ENCODE assay signal across 9 cellular contexts in genomic region chr6:49556429-49556837, GRCh38. TPM values are rescaled to one million over a fixed set of nuclear protein-coding genes. Genes with fewer than 3 reads are reported as not detected.
DNase-seq lines count a peak whose midpoint lies in the region; ATAC-seq, FAIRE-seq and TF ChIP-seq lines count a peak whose summit lies in the region.
"Had no signal": no experiment of that assay in that cellular context is flagged by ENCODE, and none has a peak within 500 bp of the region (broad histone marks: within the 10 kb centered on the region; RNA-seq: fewer than 3 reads in every experiment).

No MANE protein-coding gene starts in this region.

- H3K4me2 ChIP-seq in keratinocyte (ENCODE audit: control insufficient read depth, extremely low read depth, insufficient read depth, low read depth, low read length): peak overlapping the region; percentile 76

- no peak overlapping the region for H3K4me3 Mint-ChIP-seq in immature natural killer cell
- H3K4me3 Mint-ChIP-seq: stimulated activated naive B cell treated with anti-CD40 and anti-IgM and Interleukin-4, amounts not matched to agents 10 μg/mL and 1 μg/mL and 100 μg/mL, for 72 hours had no signal

- no peak overlapping the region for H2AFZ ChIP-seq in keratinocyte (ENCODE audit: control insufficient read depth, low read length)

- H3K27ac ChIP-seq in keratinocyte (ENCODE audit: control insufficient read depth, insufficient read depth, low read length): peak overlapping the region; percentile 92

- no peak for TF ChIP-seq CTCF in keratinocyte (optimal IDR thresholded peaks at IDR 0.05 in 1 of 3, IDR thresholded peaks at IDR 0.05 in 1 of 3, conservative IDR thresholded peaks at IDR 0.05 in 1 of 3; ENCODE audit: extremely low read depth in 1 of 3, insufficient read depth in 2 of 3, low read length in 3 of 3)

- peak; percentile 98 for FAIRE-seq in keratinocyte (lab: Jason Lieb, UNC)

- no peaks in the 10 kb centered on the region for H3K9me3 ChIP-seq in keratinocyte (ENCODE audit: control insufficient read depth, low read depth, low read length)

- H3K79me2 ChIP-seq in keratinocyte (ENCODE audit: control insufficient read depth, insufficient read depth, low read length): peaks cover 34% of the 10 kb centered on the region

- no peak overlapping the region for H3K27ac Mint-ChIP-seq in immature natural killer cell
- H3K27ac Mint-ChIP-seq: stimulated activated naive B cell treated with anti-CD40 and anti-IgM and Interleukin-4, amounts not matched to agents 10 μg/mL and 1 μg/mL and 100 μg/mL, for 72 hours had no signal

- no peaks in the 10 kb centered on the region for H3K36me3 Mint-ChIP-seq in immature natural killer cell
- H3K36me3 Mint-ChIP-seq: stimulated activated naive B cell treated with anti-CD40 and anti-IgM and Interleukin-4, amounts not matched to agents 10 μg/mL and 1 μg/mL and 100 μg/mL, for 72 hours had no signal

- peaks cover 32% of the 10 kb centered on the region for H3K4me1 ChIP-seq in keratinocyte (ENCODE audit: control insufficient read depth, extremely low read depth, insufficient read depth, low read length)

- H3K9me3 Mint-ChIP-seq in immature natural killer cell: no peaks in the 10 kb centered on the region
- H3K9me3 Mint-ChIP-seq: stimulated activated naive B cell treated with anti-CD40 and anti-IgM and Interleukin-4, amounts not matched to agents 10 μg/mL and 1 μg/mL and 100 μg/mL, for 72 hours had no signal

- peak overlapping the region in 2 of 3 experiments; percentile 34 to 38 for H3K4me3 ChIP-seq in keratinocyte (ENCODE audit: control insufficient read depth in 2 of 3, extremely low read depth in 1 of 3, insufficient read depth in 2 of 3, low read depth in 1 of 3, low read length in 3 of 3)

- peaks cover 0 to 16% of the 10 kb centered on the region in 2 experiments for H3K36me3 ChIP-seq in keratinocyte (ENCODE audit: control insufficient read depth in 2 of 2, extremely low read depth in 1 of 2, insufficient read depth in 2 of 2, low read length in 2 of 2)

- H3K27me3 Mint-ChIP-seq in immature natural killer cell (ENCODE audit: low read depth in 3 of 3): peaks cover 6 to 10% (median 6%) of the 10 kb centered on the region in 3 donors

- DNase-seq in COLO668 (lab: John Stamatoyannopoulos, UW; ENCODE audit: unreplicated experiment) (peak; percentile 41), HT1080 (ENCODE audit: low read depth) (peak; percentile 90), RKO (ENCODE audit: low spot score) (peak; percentile 96), keratinocyte (ENCODE audit: low read depth, low spot score) (peak; percentile 71), OCI-M2 (lab: John Stamatoyannopoulos, UW; ENCODE audit: unreplicated experiment) (no peak), retina (no peak), immature natural killer cell (no peak)
- DNase-seq: stimulated activated naive B cell treated with anti-CD40 and anti-IgM and Interleukin-4, amounts not matched to agents 10 μg/mL and 1 μg/mL and 100 μg/mL, for 72 hours had no signal

- no peak for ATAC-seq in GM19328 (IDR thresholded peaks at IDR 0.05; ENCODE audit: unreplicated experiment)
- ATAC-seq: stimulated activated naive B cell treated with anti-CD40 and anti-IgM and Interleukin-4, amounts not matched to agents 10 μg/mL and 1 μg/mL and 100 μg/mL, for 72 hours had no signal

- H3K4me1 Mint-ChIP-seq in immature natural killer cell: peaks cover 5 to 12% of the 10 kb centered on the region in 2 donors

- dilution Hi-C loops in keratinocyte (cut with MboI; ENCODE audit: extremely low pct_ligation_motif_present, low sequenced_read_pairs): no loop called here

- H4K20me1 ChIP-seq in keratinocyte (ENCODE audit: control insufficient read depth, extremely low read depth, insufficient read depth, low read length): no peaks in the 10 kb centered on the region

- no peaks in the 10 kb centered on the region for H3K9me1 ChIP-seq in keratinocyte (ENCODE audit: control insufficient read depth, extremely low read depth, insufficient read depth, low read length)

- no peaks in the 10 kb centered on the region for H3K27me3 ChIP-seq in keratinocyte (ENCODE audit: control insufficient read depth, extremely low read depth, insufficient read depth, low read length)

- peak overlapping the region; percentile 44 for H3K9ac ChIP-seq in keratinocyte (ENCODE audit: control insufficient read depth, extremely low read depth, insufficient read depth, low read length)

RNA-seq across cellular contexts. Expression of gene C6orf141, which starts 6.0 kb away (rescaled TPM):
- 6.5 and 6.7 TPM in 2 replicates for total RNA-seq in HT1080 (2014; rRNA removed; shearing (Covaris generic))
- 5.3 and 5.8 TPM in 2 replicates for polyA plus RNA-seq in HT1080 (2015; cell fraction: cytosol; rRNA removed)
- polyA plus RNA-seq in HT1080 (2015; cell fraction: nucleus; rRNA removed): 64.3 and 65.4 TPM in 2 replicates
- 20.7 to 59.1 TPM (median 51.6 TPM) in 3 replicates for polyA plus RNA-seq in keratinocyte
- polyA plus RNA-seq in keratinocyte (2011; ENCODE audit: low read depth): 15.4 TPM
- 7.9 and 16.5 TPM in 2 replicates for polyA plus RNA-seq in keratinocyte (2011; cell fraction: cytosol; rRNA removed)
- 165 and 203 TPM in 2 replicates for polyA plus RNA-seq in keratinocyte (2011; cell fraction: nucleus; rRNA removed)
- polyA plus RNA-seq in keratinocyte (2012; ENCODE audit: low replicate concordance): 14.2 and 26.9 TPM in 2 replicates
- 4.2 to 23.0 TPM (median 14.0 TPM) in 3 replicates for polyA minus RNA-seq in keratinocyte
- 2.5 TPM for polyA minus RNA-seq in keratinocyte (2011; cell fraction: cytosol; rRNA and poly(A)+ RNA removed)
- polyA minus RNA-seq in keratinocyte (2011; cell fraction: nucleus; rRNA and poly(A)+ RNA removed): 25.9 and 38.6 TPM in 2 replicates
- polyA plus RNA-seq in immature natural killer cell: not detected

RNA-seq across cellular contexts. Expression of gene GLYATL3, which starts 56.7 kb away (rescaled TPM):
- not detected in 2 replicates for total RNA-seq in HT1080 (2014; rRNA removed; shearing (Covaris generic))
- polyA plus RNA-seq in HT1080 (2015; cell fraction: cytosol; rRNA removed): not detected in 2 replicates
- polyA plus RNA-seq in HT1080 (2015; cell fraction: nucleus; rRNA removed): not detected in 2 replicates
- polyA plus RNA-seq in keratinocyte: not detected in 3 replicates
- not detected for polyA plus RNA-seq in keratinocyte (2011; ENCODE audit: low read depth)
- polyA plus RNA-seq in keratinocyte (2011; cell fraction: cytosol; rRNA removed): not detected in 2 replicates
- polyA plus RNA-seq in keratinocyte (2011; cell fraction: nucleus; rRNA removed): not detected in 2 replicates
- polyA plus RNA-seq in keratinocyte (2012; ENCODE audit: low replicate concordance): not detected in 2 replicates
- 0.93 TPM in 1 of 3 replicates, not detected in the others for polyA minus RNA-seq in keratinocyte
- polyA minus RNA-seq in keratinocyte (2011; cell fraction: cytosol; rRNA and poly(A)+ RNA removed): not detected
- polyA minus RNA-seq in keratinocyte (2011; cell fraction: nucleus; rRNA and poly(A)+ RNA removed): not detected in 2 replicates
- not detected for polyA plus RNA-seq in immature natural killer cell

Comparison
In these comparisons a context has a peak if more than half of its experiments do, and no peak if none do; other contexts are left out.
1. DNase-seq: peak in COLO668 (single experiment), HT1080 (single experiment), RKO (single experiment) and keratinocyte (single experiment); none in OCI-M2 (single experiment), retina (single experiment) and immature natural killer cell (0 of 3).
2. RNA of gene C6orf141, which starts 6.0 kb away (polyA plus RNA-seq): 7.9 to 203 TPM in keratinocyte; not detected in immature natural killer cell; every median in the first group is over 4 times any median in the second.